In the genomic region with DNA sequence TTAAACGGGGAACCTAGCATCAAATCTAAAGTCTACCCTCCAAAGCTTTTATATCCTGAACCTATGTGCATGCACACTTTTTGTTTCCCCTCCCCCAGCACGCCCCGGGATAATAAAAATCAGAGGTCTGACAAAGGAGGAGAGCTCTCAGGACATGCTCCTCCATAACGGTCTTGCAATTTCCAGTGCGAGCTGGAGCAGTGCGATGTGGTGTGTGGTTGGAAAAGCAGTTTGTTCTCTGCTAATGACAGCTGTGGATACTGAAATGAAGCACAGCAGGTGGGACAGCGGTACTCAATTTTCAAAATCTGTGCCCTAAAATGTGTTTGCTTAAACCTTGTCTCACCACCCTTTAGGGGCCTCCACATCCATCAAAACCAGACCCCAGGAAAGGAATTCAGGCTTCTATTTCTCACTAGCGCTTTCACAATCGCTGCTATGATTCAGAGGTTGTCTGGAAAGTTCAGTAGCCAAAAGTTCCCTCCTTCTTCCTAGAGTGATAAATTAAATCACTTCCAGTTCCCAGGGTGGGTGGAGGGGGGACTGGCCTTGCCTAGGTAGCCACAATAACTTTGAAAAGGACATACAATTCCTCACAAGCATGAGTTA, we compare ENCODE assay signal across 12 cellular contexts.
A peak's percentile ranks its signal among the peaks of the same experiment; 100 is the strongest.
DNase-seq lines count a peak whose midpoint lies in the region; ATAC-seq and TF ChIP-seq lines count a peak whose summit lies in the region.
"Had no signal": no experiment of that assay in that cellular context is flagged by ENCODE, and none has a peak within 500 bp of the region (broad histone marks: within the 10 kb centered on the region; RNA-seq: fewer than 3 reads in every experiment).

No MANE protein-coding gene starts in this region.

- H3K36me3 ChIP-seq in adipocyte (ENCODE audit: control insufficient read depth, insufficient read depth, low read length, severe bottlenecking): no peaks in the 10 kb centered on the region

- ATAC-seq in activated naive CD4-positive, alpha-beta T cell treated with anti-CD3 and anti-CD28 coated beads, Interleukin-2, amount 50 U/mL, for 72 hours: no peak
- ATAC-seq in GM21737 (IDR thresholded peaks at IDR 0.05; ENCODE audit: unreplicated experiment) (no peak), GM18907 (IDR thresholded peaks at IDR 0.05; ENCODE audit: unreplicated experiment) (no peak)
- ATAC-seq: activated naive CD8-positive, alpha-beta T cell treated with anti-CD3 and anti-CD28 coated beads, Interleukin-2, amount 50 U/mL, for 24 hours had no signal

- H3K27ac Mint-ChIP-seq in activated naive CD4-positive, alpha-beta T cell treated with anti-CD3 and anti-CD28 coated beads, Interleukin-2, amount 50 U/mL, for 72 hours: no peak overlapping the region
- H3K27ac Mint-ChIP-seq: activated naive CD8-positive, alpha-beta T cell treated with anti-CD3 and anti-CD28 coated beads, Interleukin-2, amount 50 U/mL, for 24 hours had no signal

- DNase-seq in LHCN-M2 (ENCODE audit: low read depth): peak; percentile 0
- DNase-seq in adipocyte (ENCODE audit: low read depth): peak; percentile 23
- DNase-seq in fibroblast of the aortic adventitia (ENCODE audit: low read depth): peak; percentile 70
- DNase-seq in skeletal muscle cell (ENCODE audit: low read depth): peak; percentile 85
- no peak for DNase-seq in activated naive CD4-positive, alpha-beta T cell treated with anti-CD3 and anti-CD28 coated beads, Interleukin-2, amount 50 U/mL, for 72 hours (ENCODE audit: low spot score in 2 of 2)
- DNase-seq: activated naive CD8-positive, alpha-beta T cell treated with anti-CD3 and anti-CD28 coated beads, Interleukin-2, amount 50 U/mL, for 24 hours; COR-L47; MM.1S; NCI-H526; SHP77 treated with DMSO at 0.1 percent for 48 hours had no signal

- H3K27me3 ChIP-seq in adipocyte (replicated peaks; ENCODE audit: control insufficient read depth, insufficient read depth, low read length): peaks cover 3% of the 10 kb centered on the region

- no peaks in the 10 kb centered on the region for H3K36me3 Mint-ChIP-seq in activated naive CD4-positive, alpha-beta T cell treated with anti-CD3 and anti-CD28 coated beads, Interleukin-2, amount 50 U/mL, for 72 hours

- H3K4me1 ChIP-seq in adipocyte (ENCODE audit: control insufficient read depth, insufficient read depth, low read length): peaks cover 20% of the 10 kb centered on the region

- H3K9me3 ChIP-seq in adipocyte (ENCODE audit: control insufficient read depth, low read length): no peaks in the 10 kb centered on the region

- no peak for TF ChIP-seq CTCF in fibroblast of the aortic adventitia (IDR thresholded peaks at IDR 0.05; ENCODE audit: insufficient read depth, low read length)

- H3K9ac ChIP-seq in adipocyte (ENCODE audit: low read length): no peak overlapping the region

- peaks cover 13% of the 10 kb centered on the region in 2 donors for H3K9me3 Mint-ChIP-seq in activated naive CD4-positive, alpha-beta T cell treated with anti-CD3 and anti-CD28 coated beads, Interleukin-2, amount 50 U/mL, for 72 hours

- H3K4me3 ChIP-seq in adipocyte (ENCODE audit: low read length) (no peak overlapping the region), fibroblast of the aortic adventitia (ENCODE audit: low read depth, low read length) (no peak overlapping the region), skeletal muscle cell (ENCODE audit: low read depth, low read length) (no peak overlapping the region)

Comparison
In these comparisons a context has a peak if more than half of its experiments do, and no peak if none do; other contexts are left out.
1. DNase-seq: peak in LHCN-M2 (single experiment), adipocyte (single experiment), fibroblast of the aortic adventitia (single experiment) and skeletal muscle cell (single experiment); none in activated naive CD4-positive, alpha-beta T cell treated with anti-CD3 and anti-CD28 coated beads, Interleukin-2, amount 50 U/mL, for 72 hours (0 of 2).